14 cellular contexts compared by ENCODE assay signal in genomic region chr9:69252436-69252835, GRCh38.
"Had no signal": no experiment of that assay in that cellular context is flagged by ENCODE, and none has a peak within 500 bp of the region (broad histone marks: within the 10 kb centered on the region; RNA-seq: fewer than 3 reads in every experiment).

No MANE protein-coding gene starts in this region.

- DNase-seq: activated CD4-positive, alpha-beta memory T cell treated with anti-CD3 and anti-CD28 coated beads, Interleukin-2, amount 10 ng/mL, durations not matched to agents 7 days and 5 days; activated CD8-positive, alpha-beta memory T cell treated with anti-CD3 and anti-CD28 coated beads, Interleukin-2, amount 50 U/mL, for 4 hours; activated naive CD4-positive, alpha-beta T cell treated with anti-CD3 and anti-CD28 coated beads for 36 hours; effector CD8-positive, alpha-beta T cell; left lung; midbrain; right lobe of liver; substantia nigra; T-cell; T1000; upper lobe of right lung had no signal

- H3K4me3 ChIP-seq: left lung, right lobe of liver, SK-N-MC, upper lobe of right lung had no signal

- H3K27ac ChIP-seq: SK-N-MC, upper lobe of right lung had no signal

- H3K9me3 ChIP-seq: left lung, right lobe of liver, upper lobe of right lung had no signal

- FAIRE-seq: colon had no signal

- ATAC-seq: left lung; stimulated activated effector memory CD8-positive, alpha-beta T cell treated with anti-CD3 and anti-CD28 coated beads, Interleukin-12 subunit alpha, Interleukin-12 subunit beta, amount 100 ng/mL, for 72 hours; T-cell; upper lobe of right lung had no signal

- H3K4me1 ChIP-seq: left lung, right lobe of liver, upper lobe of right lung had no signal

- H3K27me3 ChIP-seq: left lung, right lobe of liver, upper lobe of right lung had no signal
